Comparison of ENCODE assay signal across 8 cellular contexts in genomic region chr6:30556714-30556963, GRCh38. TPM values are rescaled to one million over a fixed set of nuclear protein-coding genes. Genes with fewer than 3 reads are reported as not detected.
DNase-seq lines count a peak whose midpoint lies in the region; ATAC-seq and TF ChIP-seq lines count a peak whose summit lies in the region.

No MANE protein-coding gene starts in this region.

- H3K9me3 Mint-ChIP-seq in IgD-negative memory B cell, result no peaks in the 10 kb centered on the region

- peaks cover 19 to 29% (median 28%) of the 10 kb centered on the region in 3 donors for H3K4me1 Mint-ChIP-seq in IgD-negative memory B cell

- no peaks in the 10 kb centered on the region for H3F3A ChIP-seq in smooth muscle cell (ENCODE audit: low read depth)

- intact Hi-C loops in left ventricle myocardium superior (cut with micrococcal nuclease), result no loop called here

- no peak overlapping the region for H2AFZ ChIP-seq in smooth muscle cell (ENCODE audit: low read depth)

- peak overlapping the region; percentile 95 to 99 (median 97) for H3K27ac Mint-ChIP-seq in IgD-negative memory B cell

- no peaks in the 10 kb centered on the region for H3K9me3 ChIP-seq in BLaER1
- no peaks in the 10 kb centered on the region for H3K9me3 ChIP-seq in smooth muscle cell (replicated peaks; ENCODE audit: low read depth)

- H3K9ac ChIP-seq in BLaER1 (peak overlapping the region; percentile 90), smooth muscle cell (ENCODE audit: low read depth) (peak overlapping the region; percentile 97)

- H4K20me1 ChIP-seq in BLaER1, result peaks cover 49% of the 10 kb centered on the region; the same call in 1 of the 2 replicates
- H4K20me1 ChIP-seq in smooth muscle cell (ENCODE audit: low read depth), result peaks cover 7% of the 10 kb centered on the region

- H3K4me1 ChIP-seq in BLaER1, result peaks cover 38% of the 10 kb centered on the region
- peaks cover 12% of the 10 kb centered on the region for H3K4me1 ChIP-seq in smooth muscle cell (ENCODE audit: low read depth)

- no peak for TF ChIP-seq CTCF in smooth muscle cell (IDR thresholded peaks at IDR 0.05; ENCODE audit: borderline replicate concordance, insufficient read depth, poor library complexity, severe bottlenecking)

- H3K27ac ChIP-seq in BLaER1 (peak overlapping the region; percentile 95), smooth muscle cell (ENCODE audit: low read depth) (peak overlapping the region; percentile 99)

- peak in 3 of 4 experiments; percentile 75 to 86 (median 76) for DNase-seq in activated naive CD4-positive, alpha-beta T cell (lab: John Stamatoyannopoulos, UW)
- DNase-seq in left ventricle myocardium superior, result peak; percentile 88
- peak; percentile 80 for DNase-seq in smooth muscle cell (lab: John Stamatoyannopoulos, UW; ENCODE audit: unreplicated experiment)
- no peak for DNase-seq in NOMO-1 (lab: John Stamatoyannopoulos, UW; ENCODE audit: unreplicated experiment in 2 of 2)
- no peak for DNase-seq in glomerular visceral epithelial cell (ENCODE audit: extremely low spot score)

- H3K79me2 ChIP-seq in smooth muscle cell (ENCODE audit: low read depth), result peaks cover 52% of the 10 kb centered on the region

- peaks cover 2% of the 10 kb centered on the region for H3K36me3 Mint-ChIP-seq in IgD-negative memory B cell

- H3K27me3 ChIP-seq in BLaER1, result no peaks in the 10 kb centered on the region
- no peaks in the 10 kb centered on the region for H3K27me3 ChIP-seq in smooth muscle cell (ENCODE audit: low read depth)

- ATAC-seq in left ventricle myocardium superior (no peak), GM18867 (IDR thresholded peaks at IDR 0.05; ENCODE audit: unreplicated experiment) (no peak)

- peak overlapping the region; percentile 90 for H3K4me2 ChIP-seq in BLaER1
- peak overlapping the region; percentile 96 for H3K4me2 ChIP-seq in smooth muscle cell

- peaks cover 2% of the 10 kb centered on the region for H3K27me3 Mint-ChIP-seq in IgD-negative memory B cell

- peak overlapping the region; percentile 93 to 100 (median 98) for H3K4me3 Mint-ChIP-seq in IgD-negative memory B cell

- H3K4me3 ChIP-seq in BLaER1 (peak overlapping the region; percentile 85), smooth muscle cell (peak overlapping the region; percentile 88)

- peaks cover 43% of the 10 kb centered on the region for H3K36me3 ChIP-seq in BLaER1
- no peaks in the 10 kb centered on the region for H3K36me3 ChIP-seq in smooth muscle cell (ENCODE audit: low read depth)

- 0% methylated on average over 13 of the region's 13 CpGs for WGBS in smooth muscle cell (ENCODE audit: low lambda C conversion rate)

RNA-seq across cellular contexts. Expression of gene GNL1, which starts 0.3 kb away (rescaled TPM):
- 46.1 TPM for polyA plus RNA-seq in IgD-negative memory B cell
- 18.4 TPM for total RNA-seq in left ventricle myocardium superior
- 16.5 and 27.2 TPM in 2 replicates for total RNA-seq in smooth muscle cell
- 92.7 and 104 TPM in 2 replicates for polyA plus RNA-seq in smooth muscle cell

RNA-seq across cellular contexts. Expression of gene PRR3, which starts 0.5 kb away (rescaled TPM):
- 8.8 TPM for polyA plus RNA-seq in IgD-negative memory B cell
- total RNA-seq in left ventricle myocardium superior, result 2.9 TPM
- 12.7 and 29.4 TPM in 2 replicates for total RNA-seq in smooth muscle cell
- polyA plus RNA-seq in smooth muscle cell, result 10.2 and 13.1 TPM in 2 replicates

RNA-seq across cellular contexts. Expression of gene ABCF1, which starts 14.6 kb away (rescaled TPM):
- polyA plus RNA-seq in IgD-negative memory B cell, result 33.7 TPM
- total RNA-seq in left ventricle myocardium superior, result 37.8 TPM
- 25.2 and 34.7 TPM in 2 replicates for total RNA-seq in smooth muscle cell
- polyA plus RNA-seq in smooth muscle cell, result 39.1 and 57.3 TPM in 2 replicates

Comparison
In these comparisons a context has a peak if more than half of its experiments do, and no peak if none do; other contexts are left out.
1. DNase-seq: peak in activated naive CD4-positive, alpha-beta T cell (3 of 4), left ventricle myocardium superior (single experiment) and smooth muscle cell (single experiment); none in NOMO-1 (0 of 2) and glomerular visceral epithelial cell (single experiment).